7 cellular contexts compared by ENCODE assay signal in the genomic region with DNA sequence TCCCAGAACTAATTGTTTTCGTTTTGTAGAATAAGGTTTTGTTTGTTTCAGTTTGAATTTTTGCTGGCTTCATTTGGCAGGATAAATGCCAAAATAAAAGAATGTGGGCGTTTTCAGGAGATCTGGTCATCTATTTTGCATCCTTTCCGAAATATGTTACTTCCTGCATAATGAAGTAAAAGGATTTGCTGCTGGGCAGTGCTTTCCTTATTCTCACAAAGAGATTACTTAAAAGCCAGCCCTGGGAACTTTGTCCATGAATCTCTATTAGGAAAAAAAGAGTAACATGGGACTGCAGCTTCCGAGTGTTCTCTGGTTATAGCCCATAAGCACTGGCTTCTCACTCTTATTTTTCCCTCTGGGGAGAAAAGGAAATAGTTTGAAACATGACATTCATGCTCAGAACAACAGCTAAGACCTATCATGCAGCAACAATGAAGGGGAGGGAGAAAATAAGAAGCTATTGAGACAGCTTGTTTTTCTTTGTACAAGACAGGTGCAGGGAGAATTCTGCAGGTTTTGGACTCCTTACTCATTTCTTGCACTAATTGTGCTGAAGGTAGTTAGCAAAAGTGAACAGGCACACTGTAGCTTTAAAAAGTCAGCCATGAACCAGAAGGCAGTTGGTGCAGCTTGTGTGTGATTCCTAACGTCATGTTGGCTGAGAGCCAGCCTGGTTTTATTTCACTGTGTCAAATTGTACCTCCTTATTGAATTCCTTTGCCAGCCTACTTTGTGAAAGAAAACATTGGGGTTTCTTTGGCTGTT. TPM values are rescaled to one million over a fixed set of nuclear protein-coding genes. Genes with fewer than 3 reads are reported as not detected.
DNase-seq lines count a peak whose midpoint lies in the region; ATAC-seq, FAIRE-seq and TF ChIP-seq lines count a peak whose summit lies in the region.

A gene with protein sequence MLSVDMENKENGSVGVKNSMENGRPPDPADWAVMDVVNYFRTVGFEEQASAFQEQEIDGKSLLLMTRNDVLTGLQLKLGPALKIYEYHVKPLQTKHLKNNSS (plus strand): TSS at position 718 of the 768 bp plus-strand sequence. CDS start 1,527 bp downstream, outside the sequence.

- no peaks in the 10 kb centered on the region for H3K9me3 ChIP-seq in adrenal gland (replicated peaks in 1 of 3)

- TF ChIP-seq POLR2A in adrenal gland (IDR thresholded peaks at IDR 0.05) = no peak

- intact Hi-C loops in adrenal gland (cut with DNase I) = loop anchor here in 1 of 2 donors (10.0 kb wide), 1 partner anchor 134 kb away; no protein-coding TSS in a partner anchor
- intact Hi-C loops in left ventricle myocardium superior (cut with micrococcal nuclease) = no loop called here

- peak within 1 kb of the TSS in 2 of 4 donors; percentile 22 to 53 for H3K4me3 ChIP-seq in adrenal gland

- peaks cover 12 to 35% of the 10 kb centered on the region in 2 donors for H3K4me1 ChIP-seq in adrenal gland (replicated peaks in 1 of 2)

- in situ Hi-C loops in KBM-7 (cut with MboI; ENCODE audit: low pct_unique_long_range_greater_than_20kb, low sequenced_read_pairs) = loop anchor here (25.0 kb wide), 1 partner anchor 164 kb away; a partner anchor contains a TSS

- WGBS in adrenal gland, 4 donors = 6 to 13% (median 9%) methylated on average over 5 of the region's 5 CpGs

- no peaks in the 10 kb centered on the region for H3K27me3 ChIP-seq in adrenal gland

- peak; percentile 59 for ATAC-seq in left ventricle myocardium superior
- no peak for ATAC-seq in GM18868 (IDR thresholded peaks at IDR 0.05; ENCODE audit: unreplicated experiment)

- no peak for TF ChIP-seq CTCF in adrenal gland (IDR thresholded peaks at IDR 0.05)

- no peaks in the 10 kb centered on the region for H3K36me3 ChIP-seq in adrenal gland (replicated peaks in 1 of 2)

- DNase-seq in GM18507 (ENCODE audit: extremely low spot score, insufficient read length, low read depth) (no peak), KBM-7 (peak; percentile 70), adrenal gland (peak; percentile 83 to 95 (median 90)), left ventricle myocardium superior (peak; percentile 48), pulmonary artery endothelial cell (ENCODE audit: low read depth, low spot score) (peak; percentile 78)

- peak; percentile 52 for FAIRE-seq in GM18507 (lab: Jason Lieb, UNC)

- H3K27ac ChIP-seq in adrenal gland = peak within 1 kb of the TSS in 4 of 5 donors; percentile 2 to 63 (median 42)

TF ChIP-seq in PFSK-1, 5 proteins besides CTCF, POLR2A, EP300 and RAD21:
- TF ChIP-seq, protein P1, sequence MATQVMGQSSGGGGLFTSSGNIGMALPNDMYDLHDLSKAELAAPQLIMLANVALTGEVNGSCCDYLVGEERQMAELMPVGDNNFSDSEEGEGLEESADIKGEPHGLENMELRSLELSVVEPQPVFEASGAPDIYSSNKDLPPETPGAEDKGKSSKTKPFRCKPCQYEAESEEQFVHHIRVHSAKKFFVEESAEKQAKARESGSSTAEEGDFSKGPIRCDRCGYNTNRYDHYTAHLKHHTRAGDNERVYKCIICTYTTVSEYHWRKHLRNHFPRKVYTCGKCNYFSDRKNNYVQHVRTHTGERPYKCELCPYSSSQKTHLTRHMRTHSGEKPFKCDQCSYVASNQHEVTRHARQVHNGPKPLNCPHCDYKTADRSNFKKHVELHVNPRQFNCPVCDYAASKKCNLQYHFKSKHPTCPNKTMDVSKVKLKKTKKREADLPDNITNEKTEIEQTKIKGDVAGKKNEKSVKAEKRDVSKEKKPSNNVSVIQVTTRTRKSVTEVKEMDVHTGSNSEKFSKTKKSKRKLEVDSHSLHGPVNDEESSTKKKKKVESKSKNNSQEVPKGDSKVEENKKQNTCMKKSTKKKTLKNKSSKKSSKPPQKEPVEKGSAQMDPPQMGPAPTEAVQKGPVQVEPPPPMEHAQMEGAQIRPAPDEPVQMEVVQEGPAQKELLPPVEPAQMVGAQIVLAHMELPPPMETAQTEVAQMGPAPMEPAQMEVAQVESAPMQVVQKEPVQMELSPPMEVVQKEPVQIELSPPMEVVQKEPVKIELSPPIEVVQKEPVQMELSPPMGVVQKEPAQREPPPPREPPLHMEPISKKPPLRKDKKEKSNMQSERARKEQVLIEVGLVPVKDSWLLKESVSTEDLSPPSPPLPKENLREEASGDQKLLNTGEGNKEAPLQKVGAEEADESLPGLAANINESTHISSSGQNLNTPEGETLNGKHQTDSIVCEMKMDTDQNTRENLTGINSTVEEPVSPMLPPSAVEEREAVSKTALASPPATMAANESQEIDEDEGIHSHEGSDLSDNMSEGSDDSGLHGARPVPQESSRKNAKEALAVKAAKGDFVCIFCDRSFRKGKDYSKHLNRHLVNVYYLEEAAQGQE (IDR thresholded peaks at IDR 0.05; ENCODE audit: insufficient read depth in 1 of 2, low read depth in 2 of 2, low read length in 2 of 2) = no peak
- TF ChIP-seq TAF1 (IDR thresholded peaks at IDR 0.05; ENCODE audit: borderline replicate concordance, insufficient read depth, low read length) (peak; percentile 21; the same call in 1 of the 2 replicates), FOXP2 (optimal IDR thresholded peaks at IDR 0.05; ENCODE audit: borderline replicate concordance, extremely low read depth, extremely low read length, insufficient read depth) (no peak), SIN3A (IDR thresholded peaks at IDR 0.05; ENCODE audit: borderline replicate concordance, insufficient read depth, low read length) (no peak)

RNA-seq across cellular contexts. Expression of the gene that starts here (rescaled TPM):
- not detected for polyA plus RNA-seq in PFSK-1 (2012; ENCODE audit: insufficient read length, low read depth)
- total RNA-seq in adrenal gland (1 to 10 TPM; 1.3 to 6.4 (median 3.4) TPM), left ventricle myocardium superior (1.7 TPM), pulmonary artery endothelial cell (2.6 and 3.2 TPM in 2 replicates)
- polyA plus RNA-seq in adrenal gland = 1 to 10 TPM; 1.0 to 5.9 (median 2.0) TPM
